ENCODE assay signal across 21 cellular contexts in genomic region chr18:31965331-31965970, GRCh38.
"Had no signal": no experiment of that assay in that cellular context is flagged by ENCODE, and none has a peak within 500 bp of the region (broad histone marks: within the 10 kb centered on the region; RNA-seq: fewer than 3 reads in every experiment).

No MANE protein-coding gene starts in this region.

- H3K4me1 Mint-ChIP-seq: immature natural killer cell had no signal

- H3K27ac ChIP-seq: esophagus muscularis mucosa, left ventricle myocardium inferior, prostate gland, right atrium auricular region, tibial artery had no signal

- H3K4me3 Mint-ChIP-seq: activated CD4-positive, alpha-beta memory T cell treated with anti-CD3 and anti-CD28 coated beads for 36 hours; activated naive CD8-positive, alpha-beta T cell; activated T-helper 1 cell treated with anti-CD3 and anti-CD28 coated beads, Interleukin-12 subunit alpha, Interleukin-12 subunit beta, Interleukin-2, Interleukin-4 antibody, amounts not matched to agents 30 ng/mL and 10 ng/mL and 1 ng/mL, durations not matched to agents 14 hours and 24 hours and 36 hours; immature natural killer cell; WTC11 had no signal

- H3K27ac Mint-ChIP-seq: activated CD4-positive, alpha-beta memory T cell treated with anti-CD3 and anti-CD28 coated beads for 36 hours; activated naive CD8-positive, alpha-beta T cell; activated T-helper 1 cell treated with anti-CD3 and anti-CD28 coated beads, Interleukin-12 subunit alpha, Interleukin-12 subunit beta, Interleukin-2, Interleukin-4 antibody, amounts not matched to agents 30 ng/mL and 10 ng/mL and 1 ng/mL, durations not matched to agents 14 hours and 24 hours and 36 hours; immature natural killer cell; WTC11 had no signal

- H3K36me3 Mint-ChIP-seq: activated CD4-positive, alpha-beta memory T cell treated with anti-CD3 and anti-CD28 coated beads for 36 hours; activated naive CD8-positive, alpha-beta T cell; immature natural killer cell had no signal

- H3K36me3 ChIP-seq: esophagus muscularis mucosa, left ventricle myocardium inferior, prostate gland, right atrium auricular region, tibial artery had no signal

- H3K27me3 Mint-ChIP-seq: activated CD4-positive, alpha-beta memory T cell treated with anti-CD3 and anti-CD28 coated beads for 36 hours; activated naive CD8-positive, alpha-beta T cell had no signal

- H3K27me3 ChIP-seq: esophagus muscularis mucosa, right atrium auricular region, tibial artery had no signal

- H3K4me1 ChIP-seq: esophagus muscularis mucosa, left ventricle myocardium inferior, prostate gland, right atrium auricular region, tibial artery had no signal

- DNase-seq: activated CD4-positive, alpha-beta memory T cell treated with anti-CD3 and anti-CD28 coated beads for 36 hours; activated CD4-positive, alpha-beta T cell treated with anti-CD3 and anti-CD28 coated beads for 4 hours; activated T-cell treated with anti-CD3 and anti-CD28 coated beads for 4 hours; dermis blood vessel endothelial cell; effector memory CD4-positive, alpha-beta T cell; immature natural killer cell; kidney glomerular epithelial cell; left ventricle myocardium inferior; mammary epithelial cell; midbrain; occipital lobe; stimulated activated CD4-positive, alpha-beta T cell treated with anti-CD3 and anti-CD28 coated beads, Interleukin-2, amount 100 ng/mL, for 24 hours; stimulated activated naive CD4-positive, alpha-beta T cell treated with Interleukin-2 at 50 U/mL for 16 hours; T-helper 9 cell; tibial artery had no signal

- H3K9me3 Mint-ChIP-seq: activated CD4-positive, alpha-beta memory T cell treated with anti-CD3 and anti-CD28 coated beads for 36 hours; activated T-helper 1 cell treated with anti-CD3 and anti-CD28 coated beads, Interleukin-12 subunit alpha, Interleukin-12 subunit beta, Interleukin-2, Interleukin-4 antibody, amounts not matched to agents 30 ng/mL and 10 ng/mL and 1 ng/mL, durations not matched to agents 14 hours and 24 hours and 36 hours; immature natural killer cell had no signal

- ATAC-seq: WTC11 had no signal

- H3K9me3 ChIP-seq: esophagus muscularis mucosa, left ventricle myocardium inferior, prostate gland, right atrium auricular region, tibial artery had no signal

- H3K4me3 ChIP-seq: esophagus muscularis mucosa, left ventricle myocardium inferior, prostate gland, right atrium auricular region, tibial artery had no signal
